8 cellular contexts compared by ENCODE assay signal in the genomic region with DNA sequence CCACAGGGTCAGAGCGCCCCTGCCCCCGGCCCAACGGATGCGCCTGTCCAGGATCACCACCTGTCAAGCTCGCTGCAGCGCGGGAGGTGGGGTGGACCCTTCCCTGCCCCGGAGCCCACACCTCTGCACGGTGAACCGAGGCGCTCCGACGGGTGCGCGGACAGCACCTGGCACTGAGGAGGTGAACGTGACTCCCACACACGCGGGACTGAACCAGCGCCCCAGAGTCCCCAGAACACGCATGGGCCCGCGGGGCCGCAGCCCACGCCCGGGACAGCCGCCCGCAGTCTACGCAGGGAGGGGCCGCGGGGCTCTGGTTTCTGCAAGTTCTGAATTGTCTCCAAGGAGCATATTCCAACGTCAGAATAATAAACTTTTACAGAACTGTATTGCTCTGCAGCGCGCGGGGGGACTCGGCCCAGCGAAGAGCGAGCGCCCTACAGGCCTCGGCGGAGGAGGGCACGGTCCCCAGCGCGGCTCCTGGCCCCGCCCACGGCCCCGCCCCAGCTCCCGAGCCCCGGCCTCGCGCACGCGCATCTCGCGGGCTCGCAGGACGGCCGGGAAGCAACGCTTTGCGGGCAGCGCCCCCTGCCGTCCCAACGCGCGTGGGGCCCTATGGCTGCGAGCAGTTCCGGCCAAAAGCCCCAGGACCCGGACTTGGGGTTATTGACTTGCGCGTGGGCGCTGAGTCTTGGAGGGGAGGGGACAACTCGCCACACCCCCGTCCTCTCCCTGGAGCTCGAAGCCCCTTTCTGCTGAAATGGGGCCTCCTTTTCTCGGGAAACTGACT. TPM values are rescaled to one million over a fixed set of nuclear protein-coding genes. Genes with fewer than 3 reads are reported as not detected.
DNase-seq lines count a peak whose midpoint lies in the region; ATAC-seq and TF ChIP-seq lines count a peak whose summit lies in the region.

No MANE protein-coding gene starts in this region.

- H3K9me3 Mint-ChIP-seq in activated CD4-positive, alpha-beta T cell treated with anti-CD3 and anti-CD28 coated beads, Interleukin-2, amount 10 ng/mL, durations not matched to agents 24 days and 14 days, result no peaks in the 10 kb centered on the region

- peak; percentile 85 for ATAC-seq in GM18517 (IDR thresholded peaks at IDR 0.05; ENCODE audit: unreplicated experiment)
- peak; percentile 36 for ATAC-seq in HG03060 (IDR thresholded peaks at IDR 0.05; ENCODE audit: low read depth, unreplicated experiment)
- ATAC-seq in left colon, result peak; percentile 100

- H3K27ac Mint-ChIP-seq in activated CD4-positive, alpha-beta T cell treated with anti-CD3 and anti-CD28 coated beads, Interleukin-2, amount 10 ng/mL, durations not matched to agents 24 days and 14 days, result no peak overlapping the region

- DNase-seq in NCI-H2227 (lab: John Stamatoyannopoulos, UW; ENCODE audit: unreplicated experiment) (peak; percentile 91), colonic mucosa (peak; percentile 91), left colon (peak; percentile 79 to 95)
- peak; percentile 98 for DNase-seq in activated CD4-positive, alpha-beta T cell treated with anti-CD3 and anti-CD28 coated beads, Interleukin-2, amount 10 ng/mL, durations not matched to agents 24 days and 14 days
- DNase-seq in stimulated activated CD4-positive, alpha-beta T cell treated with anti-CD3 and anti-CD28 coated beads, Interleukin-15, amount 100 ng/mL, for 48 hours (ENCODE audit: low read depth in 2 of 2), result peak; percentile 76 to 92

- H3K9ac ChIP-seq in colonic mucosa (ENCODE audit: low read depth in 2 of 2, low read length in 2 of 2), result peak overlapping the region in 1 of 2 donors; percentile 79

- H3K27ac ChIP-seq in ACC112 (ENCODE audit: low read depth, low read length), result no peak overlapping the region
- H3K27ac ChIP-seq in colonic mucosa, result no peak overlapping the region

- H3K79me2 ChIP-seq in ACC112 (ENCODE audit: control insufficient read depth, insufficient read depth, low read length, unreplicated experiment), result no peaks in the 10 kb centered on the region

- H3K27me3 Mint-ChIP-seq in activated CD4-positive, alpha-beta T cell treated with anti-CD3 and anti-CD28 coated beads, Interleukin-2, amount 10 ng/mL, durations not matched to agents 24 days and 14 days, result peaks cover 4% of the 10 kb centered on the region

- peak overlapping the region; percentile 90 for H2AFZ ChIP-seq in ACC112 (ENCODE audit: low read length, unreplicated experiment)

- intact Hi-C loops in activated CD4-positive, alpha-beta T cell treated with anti-CD3 and anti-CD28 coated beads, Interleukin-2, amount 10 ng/mL, durations not matched to agents 24 days and 14 days (cut with micrococcal nuclease), result loop anchor here (1.0 to 2.0 kb wide), 4 partner anchors 30 to 806 kb away; partner anchors contain the start of gene OAT
- intact Hi-C loops in colonic mucosa (cut with DNase I), result loop anchor here (1.0 to 10.0 kb wide), 2 partner anchors 395 to 804 kb away; no protein-coding TSS in a partner anchor
- intact Hi-C loops in left colon (cut with DNase I, micrococcal nuclease), result loop anchor here in 1 of 2 donors (5.0 kb wide), 1 partner anchor 397 kb away; no protein-coding TSS in a partner anchor

- H3K4me3 Mint-ChIP-seq in activated CD4-positive, alpha-beta T cell treated with anti-CD3 and anti-CD28 coated beads, Interleukin-2, amount 10 ng/mL, durations not matched to agents 24 days and 14 days, result no peak overlapping the region

- no peaks in the 10 kb centered on the region for H3K9me3 ChIP-seq in colonic mucosa

- no peaks in the 10 kb centered on the region for H3K36me3 ChIP-seq in ACC112 (ENCODE audit: insufficient read depth, low read length)
- H3K36me3 ChIP-seq in colonic mucosa, result no peaks in the 10 kb centered on the region

- TF ChIP-seq CTCF in colonic mucosa (IDR thresholded peaks at IDR 0.05), result peak; percentile 94

- no peaks in the 10 kb centered on the region for H3K36me3 Mint-ChIP-seq in activated CD4-positive, alpha-beta T cell treated with anti-CD3 and anti-CD28 coated beads, Interleukin-2, amount 10 ng/mL, durations not matched to agents 24 days and 14 days (ENCODE audit: low read depth)

- H3K4me1 ChIP-seq in ACC112 (ENCODE audit: control insufficient read depth, insufficient read depth, low read length, unreplicated experiment), result no peaks in the 10 kb centered on the region
- H3K4me1 ChIP-seq in colonic mucosa, result peaks cover 4% of the 10 kb centered on the region

- H3K4me1 Mint-ChIP-seq in activated CD4-positive, alpha-beta T cell treated with anti-CD3 and anti-CD28 coated beads, Interleukin-2, amount 10 ng/mL, durations not matched to agents 24 days and 14 days, result no peaks in the 10 kb centered on the region

- H3K27me3 ChIP-seq in ACC112 (ENCODE audit: insufficient read depth, low read length) (no peaks in the 10 kb centered on the region), colonic mucosa (no peaks in the 10 kb centered on the region)

- H3K4me3 ChIP-seq in ACC112 (ENCODE audit: low read depth, low read length) (peak overlapping the region; percentile 68), colonic mucosa (peak overlapping the region; percentile 51)

RNA-seq across cellular contexts. Expression of gene OAT, which starts 29.7 kb away (rescaled TPM):
- 40.2 and 41.0 TPM in 2 replicates for total RNA-seq in activated CD4-positive, alpha-beta T cell treated with anti-CD3 and anti-CD28 coated beads, Interleukin-2, amount 10 ng/mL, durations not matched to agents 24 days and 14 days
- total RNA-seq in colonic mucosa (100 to 1,000 TPM in 1 of 2 donors, 10 to 100 TPM in 1; 65.0 to 113 TPM), left colon (10 to 100 TPM; 61.0 to 70.0 TPM)

Comparison
In these comparisons a context has a peak if more than half of its experiments do, and no peak if none do; other contexts are left out.
1. ATAC-seq: peak in every context shown above with its lines; median percentile 100 in left colon; 85 in GM18517; 36 in HG03060.